Comparison of ENCODE assay signal across 10 cellular contexts in the genomic region with DNA sequence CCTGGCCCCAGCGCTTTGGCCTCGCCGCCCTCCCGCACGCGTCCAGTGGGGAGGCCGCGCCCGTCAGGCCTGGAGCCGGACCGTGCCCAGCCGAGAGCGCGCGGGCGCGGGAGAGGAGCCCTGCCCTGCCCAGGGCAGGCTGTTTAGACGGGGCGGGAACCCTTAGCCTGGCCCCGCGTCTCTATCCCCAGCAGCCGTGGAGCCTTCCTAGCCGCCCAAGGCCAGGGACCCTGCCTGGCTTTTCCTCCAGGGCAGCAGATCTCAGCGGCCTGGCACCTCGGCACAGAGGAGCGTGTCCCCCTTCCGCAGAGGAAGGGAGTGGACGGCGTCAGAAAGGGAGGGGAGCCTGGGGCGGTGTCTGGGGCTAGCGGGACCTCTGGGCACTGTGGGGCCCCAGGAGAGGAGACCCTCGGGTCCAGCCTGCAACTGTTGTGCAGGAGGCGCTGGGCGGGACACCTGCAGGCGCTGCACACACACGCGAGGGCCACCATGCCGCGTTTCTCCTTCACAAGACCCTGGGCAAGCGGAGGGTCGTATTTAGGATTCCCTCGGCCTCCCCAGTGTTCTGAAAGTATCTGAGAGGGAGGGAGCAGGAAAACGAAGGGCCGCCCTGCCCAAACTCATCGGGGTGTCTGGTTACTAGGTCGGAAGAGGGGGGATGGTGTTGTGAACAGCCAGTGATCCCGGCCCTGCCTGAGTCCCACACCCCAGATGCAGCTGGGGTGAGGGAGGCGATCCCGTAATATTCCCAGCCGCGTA. TPM values are rescaled to one million over a fixed set of nuclear protein-coding genes. Genes with fewer than 3 reads are reported as not detected.
DNase-seq lines count a peak whose midpoint lies in the region; ATAC-seq and TF ChIP-seq lines count a peak whose summit lies in the region.
"Had no signal": no experiment of that assay in that cellular context is flagged by ENCODE, and none has a peak within 500 bp of the region (broad histone marks: within the 10 kb centered on the region; RNA-seq: fewer than 3 reads in every experiment).

No MANE protein-coding gene starts in this region.

- H4K5ac ChIP-seq in mesendoderm (ENCODE audit: low read length): no peak overlapping the region

- no peak overlapping the region for H2BK15ac ChIP-seq in mesendoderm (replicated peaks; ENCODE audit: low read depth)

- H3K23ac ChIP-seq in mesendoderm (ENCODE audit: low read length): no peak overlapping the region

- H3K4me1 Mint-ChIP-seq in central memory CD8-positive, alpha-beta T cell: peaks cover 13% of the 10 kb centered on the region

- WGBS in mesendoderm (ENCODE audit: extremely low coverage, insufficient coverage, low lambda C conversion rate): no CpG with 5 or more reads among the region's 51 CpGs

- intact Hi-C loops in Right ventricle myocardium inferior (cut with DNase I): no loop called here
- intact Hi-C loops in cardiac septum (cut with DNase I): no loop called here
- intact Hi-C loops in upper lobe of right lung (cut with DNase I): no loop called here

- H3K9me3 Mint-ChIP-seq in central memory CD8-positive, alpha-beta T cell: no peaks in the 10 kb centered on the region

- peaks cover 54% of the 10 kb centered on the region for H3K27me3 ChIP-seq in mesendoderm (ENCODE audit: insufficient read depth, low read length, poor library complexity)
- peaks cover 96% of the 10 kb centered on the region for H3K27me3 ChIP-seq in upper lobe of right lung

- H4K8ac ChIP-seq in mesendoderm (ENCODE audit: low read depth, low read length): no peak overlapping the region

- H3K9me3 ChIP-seq in upper lobe of right lung: no peaks in the 10 kb centered on the region

- no peaks in the 10 kb centered on the region for H3K79me2 ChIP-seq in mesendoderm (ENCODE audit: control insufficient read depth, insufficient read depth, low read length)

- H3K4me3 Mint-ChIP-seq in central memory CD8-positive, alpha-beta T cell: peak overlapping the region; percentile 52

- H3K79me1 ChIP-seq in mesendoderm (ENCODE audit: low read length): no peaks in the 10 kb centered on the region

- no peak overlapping the region for H3K27ac ChIP-seq in mesendoderm (ENCODE audit: low read depth, low read length)
- no peak overlapping the region for H3K27ac ChIP-seq in upper lobe of right lung

- no peak overlapping the region for H2BK120ac ChIP-seq in mesendoderm (ENCODE audit: low read depth, low read length)

- H3K4me1 ChIP-seq in mesendoderm (ENCODE audit: control insufficient read depth, low read depth, low read length) (no peaks in the 10 kb centered on the region), upper lobe of right lung (peaks cover 33% of the 10 kb centered on the region)

- no peak overlapping the region for H3K9ac ChIP-seq in mesendoderm (ENCODE audit: low read length)

- H2AK5ac ChIP-seq in mesendoderm (ENCODE audit: low read length): no peak overlapping the region

- peak overlapping the region; percentile 2 for H3K4me2 ChIP-seq in mesendoderm (ENCODE audit: low read length)

- no peaks in the 10 kb centered on the region for H3K36me3 Mint-ChIP-seq in central memory CD8-positive, alpha-beta T cell (ENCODE audit: insufficient read depth)

- no peak overlapping the region for H3K27ac Mint-ChIP-seq in central memory CD8-positive, alpha-beta T cell (ENCODE audit: low read depth)
- H3K27ac Mint-ChIP-seq: progenitor cell of endocrine pancreas had no signal

- DNase-seq in Right ventricle myocardium inferior (ENCODE audit: missing footprints): peak; percentile 58
- DNase-seq in cardiac septum (ENCODE audit: low spot score): no peak
- DNase-seq in central memory CD8-positive, alpha-beta T cell (ENCODE audit: low spot score in 2 of 2): no peak
- no peak for DNase-seq in mesendoderm
- DNase-seq in upper lobe of right lung: no peak
- DNase-seq: NCI-H1436 treated with DMSO at 0.1 percent for 48 hours had no signal

- ATAC-seq in Right ventricle myocardium inferior (no peak), upper lobe of right lung (no peak), GM18519 (IDR thresholded peaks at IDR 0.05; ENCODE audit: low FRiP score, unreplicated experiment) (no peak), HG03025 (IDR thresholded peaks at IDR 0.05; ENCODE audit: low FRiP score, unreplicated experiment) (no peak), HG03439 (IDR thresholded peaks at IDR 0.05; ENCODE audit: unreplicated experiment) (no peak)
- ATAC-seq in central memory CD8-positive, alpha-beta T cell (replicated peaks; ENCODE audit: extremely low read depth, poor library complexity, severe bottlenecking): no peak

- peaks cover 69% of the 10 kb centered on the region for H3K27me3 Mint-ChIP-seq in central memory CD8-positive, alpha-beta T cell

- no peak for TF ChIP-seq CTCF in upper lobe of right lung (IDR thresholded peaks at IDR 0.05)

- H3K18ac ChIP-seq in mesendoderm (ENCODE audit: low read length): no peak overlapping the region

- H3K56ac ChIP-seq in mesendoderm (ENCODE audit: low read length): no peak overlapping the region

- H3K4me3 ChIP-seq in mesendoderm (ENCODE audit: low read length) (no peak overlapping the region), upper lobe of right lung (peak overlapping the region; percentile 17)

- H3K4ac ChIP-seq in mesendoderm (ENCODE audit: low read depth, low read length): no peak overlapping the region

- H3K36me3 ChIP-seq in mesendoderm (ENCODE audit: control insufficient read depth, insufficient read depth, low read length) (no peaks in the 10 kb centered on the region), upper lobe of right lung (no peaks in the 10 kb centered on the region)

- no peak overlapping the region for H2BK5ac ChIP-seq in mesendoderm (ENCODE audit: low read length)

RNA-seq across cellular contexts. Expression of a gene that starts 2.3 kb away (rescaled TPM):
- total RNA-seq in Right ventricle myocardium inferior: not detected
- total RNA-seq in cardiac septum: 0.62 TPM
- polyA plus RNA-seq in mesendoderm (2013, experiment 1 of 2): 0.13 TPM
- polyA plus RNA-seq in mesendoderm (2013, experiment 2 of 2): 0.17 TPM
- 1.3 TPM for total RNA-seq in upper lobe of right lung
- total RNA-seq: progenitor cell of endocrine pancreas had no signal
